Comparison of ENCODE assay signal across 8 cellular contexts in genomic region chr22:17628304-17629166, GRCh38. TPM values are rescaled to one million over a fixed set of nuclear protein-coding genes. Genes with fewer than 3 reads are reported as not detected.
A peak's percentile ranks its signal among the peaks of the same experiment; 100 is the strongest.
DNase-seq lines count a peak whose midpoint lies in the region; ATAC-seq and TF ChIP-seq lines count a peak whose summit lies in the region.

ATP6V1E1 (minus strand) TSS chr22:17628749; CDS start chr22:17628635, 114 bp downstream.

- DNase-seq in GM04503 (ENCODE audit: low read depth): peak; percentile 86
- peak; percentile 96 for DNase-seq in HFFc6
- peak; percentile 96 for DNase-seq in NB4 (ENCODE audit: low read depth)
- peak; percentile 78 for DNase-seq in SK-N-MC (ENCODE audit: low read depth, low spot score)
- peak; percentile 97 for DNase-seq in activated naive CD4-positive, alpha-beta T cell treated with anti-CD3 and anti-CD28 coated beads, Interleukin-2, amount 10 ng/mL, durations not matched to agents 7 days and 5 days
- DNase-seq in substantia nigra (lab: John Stamatoyannopoulos, UW): peak; percentile 70 to 97 (median 94)

- H3K36me3 Mint-ChIP-seq in HFFc6 (ENCODE audit: low read depth): peaks cover 5% of the 10 kb centered on the region; the same call in 1 of the 2 replicates
- peaks cover 14% of the 10 kb centered on the region for H3K36me3 Mint-ChIP-seq in activated naive CD4-positive, alpha-beta T cell treated with anti-CD3 and anti-CD28 coated beads, Interleukin-2, amount 10 ng/mL, durations not matched to agents 7 days and 5 days

- H3K36me3 ChIP-seq in SK-N-MC (ENCODE audit: insufficient read depth, low read length) (peaks cover 4% of the 10 kb centered on the region), gastroesophageal sphincter (peaks cover 0 to 17% of the 10 kb centered on the region in 2 donors), neutrophil (no peaks in the 10 kb centered on the region)

- no peak for TF ChIP-seq EP300 in gastroesophageal sphincter (IDR thresholded peaks at IDR 0.05)

- H3K9ac ChIP-seq in SK-N-MC (ENCODE audit: insufficient read length): peak within 1 kb of the TSS; percentile 93

- H3K9me3 ChIP-seq in SK-N-MC (ENCODE audit: low read depth, low read length) (no peaks in the 10 kb centered on the region), gastroesophageal sphincter (no peaks in the 10 kb centered on the region), neutrophil (no peaks in the 10 kb centered on the region)

- H3K27ac Mint-ChIP-seq in HFFc6: peak within 1 kb of the TSS; percentile 96
- H3K27ac Mint-ChIP-seq in activated naive CD4-positive, alpha-beta T cell treated with anti-CD3 and anti-CD28 coated beads, Interleukin-2, amount 10 ng/mL, durations not matched to agents 7 days and 5 days: peak within 1 kb of the TSS; percentile 92

- TF ChIP-seq CTCF in HFFc6 (IDR thresholded peaks at IDR 0.05) (no peak), NB4 (IDR thresholded peaks at IDR 0.05; ENCODE audit: low read depth, low read length) (no peak), gastroesophageal sphincter (IDR thresholded peaks at IDR 0.05) (no peak), neutrophil (IDR thresholded peaks at IDR 0.05) (no peak)

- 0 to 1% methylated on average over 21 to 37 of the region's 49 CpGs for WGBS in gastroesophageal sphincter (ENCODE audit: low coverage in 1 of 2), 2 donors

- CTCF ChIA-PET in activated naive CD4-positive, alpha-beta T cell treated with anti-CD3 and anti-CD28 coated beads, Interleukin-2, amount 10 ng/mL, durations not matched to agents 7 days and 5 days (lab: Charles Lee): no interaction called here

- H3K9me3 Mint-ChIP-seq in HFFc6: no peaks in the 10 kb centered on the region
- no peaks in the 10 kb centered on the region for H3K9me3 Mint-ChIP-seq in activated naive CD4-positive, alpha-beta T cell treated with anti-CD3 and anti-CD28 coated beads, Interleukin-2, amount 10 ng/mL, durations not matched to agents 7 days and 5 days

- H3K27me3 Mint-ChIP-seq in HFFc6 (ENCODE audit: insufficient read depth): peaks cover 2% of the 10 kb centered on the region; the same call in 1 of the 2 replicates
- no peaks in the 10 kb centered on the region for H3K27me3 Mint-ChIP-seq in activated naive CD4-positive, alpha-beta T cell treated with anti-CD3 and anti-CD28 coated beads, Interleukin-2, amount 10 ng/mL, durations not matched to agents 7 days and 5 days

- peak within 1 kb of the TSS; percentile 99 for H3K4me3 ChIP-seq in NB4 (ENCODE audit: low read depth, low read length)
- peak within 1 kb of the TSS; percentile 99 for H3K4me3 ChIP-seq in SK-N-MC
- H3K4me3 ChIP-seq in gastroesophageal sphincter: peak within 1 kb of the TSS; percentile 76 to 96
- H3K4me3 ChIP-seq in neutrophil (ENCODE audit: low read depth in 1 of 2, low read length in 1 of 2): peak within 1 kb of the TSS; percentile 97 to 99

- H3K4me1 ChIP-seq in gastroesophageal sphincter (peaks cover 0 to 39% (median 11%) of the 10 kb centered on the region in 3 donors), neutrophil (ENCODE audit: control insufficient read depth in 1 of 2, insufficient read depth in 1 of 2, low read depth in 1 of 2, low read length in 1 of 2) (peaks cover 25 to 28% of the 10 kb centered on the region in 2 experiments)

- H3K27ac ChIP-seq in SK-N-MC (peak within 1 kb of the TSS; percentile 88), gastroesophageal sphincter (peak within 1 kb of the TSS; percentile 88 to 96 (median 92)), neutrophil (peak within 1 kb of the TSS; percentile 98), substantia nigra (ENCODE audit: low read depth, low read length, poor library complexity, severe bottlenecking) (peak within 1 kb of the TSS; percentile 78)

- H3K27me3 ChIP-seq in gastroesophageal sphincter (no peaks in the 10 kb centered on the region), neutrophil (no peaks in the 10 kb centered on the region)

- peaks cover 23% of the 10 kb centered on the region for H3K4me1 Mint-ChIP-seq in HFFc6 (ENCODE audit: low read depth)
- peaks cover 31% of the 10 kb centered on the region for H3K4me1 Mint-ChIP-seq in activated naive CD4-positive, alpha-beta T cell treated with anti-CD3 and anti-CD28 coated beads, Interleukin-2, amount 10 ng/mL, durations not matched to agents 7 days and 5 days

- peak within 1 kb of the TSS; percentile 99 for H3K4me3 Mint-ChIP-seq in HFFc6
- peak within 1 kb of the TSS; percentile 99 for H3K4me3 Mint-ChIP-seq in activated naive CD4-positive, alpha-beta T cell treated with anti-CD3 and anti-CD28 coated beads, Interleukin-2, amount 10 ng/mL, durations not matched to agents 7 days and 5 days

- TF ChIP-seq POLR2A in NB4 (IDR thresholded peaks at IDR 0.05; ENCODE audit: extremely low read depth, insufficient read length) (peak; percentile 26), gastroesophageal sphincter (IDR thresholded peaks at IDR 0.05) (peak; percentile 72 to 79)

- ATAC-seq in gastroesophageal sphincter: peak; percentile 100

RNA-seq across cellular contexts. Expression of gene ATP6V1E1, which starts in this region (rescaled TPM):
- 100 to 1,000 TPM; 156 to 194 (median 168) TPM for total RNA-seq in HFFc6 (2021; fragmentation: NEBNext Ultra II Directional; extraction: Animal tissue kit (Norgen Biotek cat#: 25700))
- total RNA-seq in gastroesophageal sphincter: 100 to 1,000 TPM; 146 to 252 (median 195) TPM

Comparison
In these comparisons a context has a peak if more than half of its experiments do, and no peak if none do; other contexts are left out.
1. Peak in every context shown above with its lines: DNase-seq, ATAC-seq, H3K4me3 ChIP-seq and H3K27ac ChIP-seq.